Comparison of ENCODE assay signal across 17 cellular contexts in genomic region chr7:54260868-54261475, GRCh38.
A peak's percentile ranks its signal among the peaks of the same experiment; 100 is the strongest.
DNase-seq lines count a peak whose midpoint lies in the region; ATAC-seq and TF ChIP-seq lines count a peak whose summit lies in the region.
"Had no signal": no experiment of that assay in that cellular context is flagged by ENCODE, and none has a peak within 500 bp of the region (broad histone marks: within the 10 kb centered on the region; RNA-seq: fewer than 3 reads in every experiment).

No MANE protein-coding gene starts in this region.

- H3K27ac Mint-ChIP-seq in memory B cell = peak overlapping the region; percentile 32
- H3K27ac Mint-ChIP-seq: activated T-cell treated with anti-CD3 and anti-CD28 coated beads, Interleukin-2, amount 50 U/mL, for 72 hours; CD4-positive, alpha-beta T cell had no signal

- peak; percentile 40 for DNase-seq in BJ (ENCODE audit: low read depth)
- peak; percentile 7 for DNase-seq in NCI-H69 (lab: John Stamatoyannopoulos, UW)
- DNase-seq in epithelial cell of esophagus (ENCODE audit: low read depth) = peak; percentile 93
- no peak for DNase-seq in memory B cell (ENCODE audit: low spot score in 2 of 2)
- DNase-seq in activated CD8-positive, alpha-beta memory T cell treated with anti-CD3 and anti-CD28 coated beads for 24 hours = no peak
- DNase-seq in NCI-H2107 (lab: John Stamatoyannopoulos, UW) = no peak
- DNase-seq in SKM-1 (lab: John Stamatoyannopoulos, UW; ENCODE audit: unreplicated experiment) = no peak
- DNase-seq: activated CD4-positive, alpha-beta T cell treated with anti-CD3 and anti-CD28 coated beads, Interleukin-2, amount 50 U/mL, for 4 hours; activated T-cell treated with anti-CD3 and anti-CD28 coated beads, Interleukin-2, amount 50 U/mL, for 72 hours; CD4-positive, alpha-beta T cell; H7; ovary; SIG-M5; T-helper 9 cell had no signal

- POLR2A ChIA-PET in BJ (lab: Charles Lee) = no interaction called here

- TF ChIP-seq CTCF in BJ (IDR thresholded peaks at IDR 0.05; ENCODE audit: insufficient read depth, low read depth, low read length) (no peak), epithelial cell of esophagus (IDR thresholded peaks at IDR 0.05; ENCODE audit: insufficient read depth, low read depth, low read length, missing control alignments) (no peak)

- no peaks in the 10 kb centered on the region for H3K4me1 Mint-ChIP-seq in memory B cell

- H3K4me3 Mint-ChIP-seq in memory B cell = no peak overlapping the region
- H3K4me3 Mint-ChIP-seq: activated T-cell treated with anti-CD3 and anti-CD28 coated beads, Interleukin-2, amount 50 U/mL, for 72 hours; CD4-positive, alpha-beta T cell had no signal

- ATAC-seq in memory B cell (ENCODE audit: low read depth) = no peak
- no peak for ATAC-seq in HG03280 (IDR thresholded peaks at IDR 0.05; ENCODE audit: unreplicated experiment)
- ATAC-seq: activated T-cell treated with anti-CD3 and anti-CD28 coated beads, Interleukin-2, amount 50 U/mL, for 72 hours had no signal

- no peaks in the 10 kb centered on the region for H3K27me3 ChIP-seq in BJ (ENCODE audit: control insufficient read depth, insufficient read depth, low read length)
- H3K27me3 ChIP-seq: ovary, tibial nerve had no signal

- no peaks in the 10 kb centered on the region for H3K36me3 ChIP-seq in BJ (ENCODE audit: control insufficient read depth, insufficient read depth, low read length)
- H3K36me3 ChIP-seq: ovary, tibial nerve had no signal

- H3K36me3 Mint-ChIP-seq in memory B cell = no peaks in the 10 kb centered on the region

- peaks cover 8% of the 10 kb centered on the region for H3K9me3 Mint-ChIP-seq in memory B cell

- H3K4me3 ChIP-seq in BJ (ENCODE audit: low read depth, low read length) (no peak overlapping the region), epithelial cell of esophagus (ENCODE audit: low read length) (no peak overlapping the region)
- H3K4me3 ChIP-seq: ovary, skin epidermis, tibial nerve had no signal

- no peaks in the 10 kb centered on the region for H3K27me3 Mint-ChIP-seq in memory B cell
- H3K27me3 Mint-ChIP-seq: CD4-positive, alpha-beta T cell had no signal

- CTCF ChIA-PET in BJ (lab: Yijun Ruan, JAX) = no interaction called here

Comparison
In these comparisons a context has a peak if more than half of its experiments do, and no peak if none do; other contexts are left out.
1. DNase-seq: peak in BJ (single experiment), NCI-H69 (single experiment) and epithelial cell of esophagus (single experiment); none in memory B cell (0 of 2), activated CD8-positive, alpha-beta memory T cell treated with anti-CD3 and anti-CD28 coated beads for 24 hours (single experiment), NCI-H2107 (single experiment) and SKM-1 (single experiment).